In genomic region chr5:59348189-59348588, GRCh38 we compare ENCODE assay signal across 13 cellular contexts.
DNase-seq lines count a peak whose midpoint lies in the region; FAIRE-seq and TF ChIP-seq lines count a peak whose summit lies in the region.
"Had no signal": no experiment of that assay in that cellular context is flagged by ENCODE, and none has a peak within 500 bp of the region (broad histone marks: within the 10 kb centered on the region; RNA-seq: fewer than 3 reads in every experiment).

No MANE protein-coding gene starts in this region.

- peak; percentile 44 for DNase-seq in DMS53 treated with DMSO at 0.1 percent for 48 hours (lab: John Stamatoyannopoulos, UW; ENCODE audit: unreplicated experiment)
- DNase-seq in LoVo (ENCODE audit: low spot score) = peak; percentile 16
- DNase-seq in mesothelial cell of epicardium (ENCODE audit: low spot score in 2 of 2, unreplicated experiment in 2 of 2) = no peak
- no peak for DNase-seq in anterior cingulate cortex (lab: John Stamatoyannopoulos, UW)
- DNase-seq in midbrain (lab: John Stamatoyannopoulos, UW) = no peak
- DNase-seq in cortex of kidney (lab: John Stamatoyannopoulos, UW) = no peak
- DNase-seq: activated CD4-positive, CD25-positive, alpha-beta regulatory T cell; caudate nucleus; lower lobe of right lung had no signal

- H3K36me3 Mint-ChIP-seq in mesothelial cell of epicardium = peaks cover 2% of the 10 kb centered on the region
- H3K36me3 Mint-ChIP-seq: activated naive CD4-positive, alpha-beta T cell treated with anti-CD3 and anti-CD28 coated beads, Interleukin-2, amount 50 U/mL, for 24 hours; CD4-positive, CD25-positive, alpha-beta regulatory T cell had no signal

- H3K9me3 Mint-ChIP-seq in mesothelial cell of epicardium = peaks cover 2% of the 10 kb centered on the region
- H3K9me3 Mint-ChIP-seq: activated naive CD4-positive, alpha-beta T cell treated with anti-CD3 and anti-CD28 coated beads, Interleukin-2, amount 50 U/mL, for 24 hours; stimulated activated naive CD8-positive, alpha-beta T cell treated with anti-CD3 and anti-CD28 coated beads, Interleukin-15, Interleukin-2, amounts not matched to agents 100 ng/mL and 50 ng/mL, for 24 hours had no signal

- H3K4me1 Mint-ChIP-seq in mesothelial cell of epicardium = peaks cover 76% of the 10 kb centered on the region
- H3K4me1 Mint-ChIP-seq: activated naive CD4-positive, alpha-beta T cell treated with anti-CD3 and anti-CD28 coated beads, Interleukin-2, amount 50 U/mL, for 24 hours; CD4-positive, CD25-positive, alpha-beta regulatory T cell had no signal

- peak overlapping the region; percentile 81 for H3K27ac Mint-ChIP-seq in mesothelial cell of epicardium
- H3K27ac Mint-ChIP-seq: activated naive CD4-positive, alpha-beta T cell treated with anti-CD3 and anti-CD28 coated beads, Interleukin-2, amount 50 U/mL, for 24 hours; CD4-positive, CD25-positive, alpha-beta regulatory T cell; stimulated activated naive CD8-positive, alpha-beta T cell treated with anti-CD3 and anti-CD28 coated beads, Interleukin-15, Interleukin-2, amounts not matched to agents 100 ng/mL and 50 ng/mL, for 24 hours had no signal

- no peak for TF ChIP-seq CTCF in mesothelial cell of epicardium (IDR thresholded peaks at IDR 0.05; ENCODE audit: unreplicated experiment)

- no peaks in the 10 kb centered on the region for H3K27me3 Mint-ChIP-seq in mesothelial cell of epicardium (ENCODE audit: low read depth)

- no peak overlapping the region for H3K4me3 Mint-ChIP-seq in mesothelial cell of epicardium
- H3K4me3 Mint-ChIP-seq: activated naive CD4-positive, alpha-beta T cell treated with anti-CD3 and anti-CD28 coated beads, Interleukin-2, amount 50 U/mL, for 24 hours; CD4-positive, CD25-positive, alpha-beta regulatory T cell; stimulated activated naive CD8-positive, alpha-beta T cell treated with anti-CD3 and anti-CD28 coated beads, Interleukin-15, Interleukin-2, amounts not matched to agents 100 ng/mL and 50 ng/mL, for 24 hours had no signal

- FAIRE-seq in TTC549 (lab: Jason Lieb, UNC) = peak; percentile 33

Comparison
In these comparisons a context has a peak if more than half of its experiments do, and no peak if none do; other contexts are left out.
1. DNase-seq: peak in DMS53 treated with DMSO at 0.1 percent for 48 hours (single experiment) and LoVo (single experiment); none in mesothelial cell of epicardium (0 of 2), anterior cingulate cortex (0 of 58), midbrain (single experiment) and cortex of kidney (single experiment).